ENCODE assay signal across 14 cellular contexts in the genomic region with DNA sequence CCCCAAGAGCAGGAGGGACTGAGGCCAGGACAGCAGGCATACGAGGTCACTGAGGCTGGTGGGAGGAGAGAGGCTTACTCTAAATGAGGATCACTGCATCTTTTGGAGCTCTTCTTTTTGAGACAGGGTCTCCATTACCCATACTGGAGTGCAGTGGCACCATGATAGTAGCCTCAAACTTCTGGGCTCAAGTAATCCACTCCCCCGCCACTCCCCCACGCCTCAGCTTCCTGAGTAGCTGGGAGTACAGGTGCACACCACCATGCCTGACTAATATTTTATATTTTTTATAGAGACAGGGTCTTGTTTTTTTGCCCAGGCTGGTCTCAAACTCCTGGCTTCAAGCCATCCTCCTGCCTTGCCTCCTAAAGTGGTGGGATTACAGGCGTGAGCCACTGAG. TPM values are rescaled to one million over a fixed set of nuclear protein-coding genes. Genes with fewer than 3 reads are reported as not detected.
DNase-seq lines count a peak whose midpoint lies in the region; ATAC-seq, FAIRE-seq and TF ChIP-seq lines count a peak whose summit lies in the region.
"Had no signal": no experiment of that assay in that cellular context is flagged by ENCODE, and none has a peak within 500 bp of the region (broad histone marks: within the 10 kb centered on the region; RNA-seq: fewer than 3 reads in every experiment).

No MANE protein-coding gene starts in this region.

- peaks cover 1% of the 10 kb centered on the region for H3K27me3 Mint-ChIP-seq in IgD-negative memory B cell
- H3K27me3 Mint-ChIP-seq in natural killer cell treated with Interleukin-12 subunit alpha and Interleukin-12 subunit beta and Interleukin-15 and Interleukin-18, amount 100 ng/mL, for 72 hours = no peaks in the 10 kb centered on the region

- intact Hi-C loops in adrenal gland (cut with DNase I) = no loop called here

- 68 to 90% (median 89%) methylated on average over 4 of the region's 4 CpGs for WGBS in adrenal gland, 4 donors

- H3K36me3 ChIP-seq in adrenal gland (replicated peaks in 1 of 2) = peaks cover 0 to 2% of the 10 kb centered on the region in 2 donors

- H3K4me1 ChIP-seq in adrenal gland (replicated peaks in 1 of 2) = peaks cover 23 to 33% of the 10 kb centered on the region in 2 donors
- H3K4me1 ChIP-seq: HAP-1 had no signal

- H3K27ac Mint-ChIP-seq in IgD-negative memory B cell = peak overlapping the region; percentile 80 to 98 (median 86)
- peak overlapping the region; percentile 70 to 87 for H3K27ac Mint-ChIP-seq in natural killer cell treated with Interleukin-12 subunit alpha and Interleukin-12 subunit beta and Interleukin-15 and Interleukin-18, amount 100 ng/mL, for 72 hours

- H3K36me3 Mint-ChIP-seq in IgD-negative memory B cell = peaks cover 5% of the 10 kb centered on the region
- peaks cover 11% of the 10 kb centered on the region for H3K36me3 Mint-ChIP-seq in natural killer cell treated with Interleukin-12 subunit alpha and Interleukin-12 subunit beta and Interleukin-15 and Interleukin-18, amount 100 ng/mL, for 72 hours

- no peaks in the 10 kb centered on the region for H3K9me3 Mint-ChIP-seq in IgD-negative memory B cell
- no peaks in the 10 kb centered on the region for H3K9me3 Mint-ChIP-seq in natural killer cell treated with Interleukin-12 subunit alpha and Interleukin-12 subunit beta and Interleukin-15 and Interleukin-18, amount 100 ng/mL, for 72 hours

- DNase-seq in adrenal gland (no peak), medulla oblongata (ENCODE audit: extremely low spot score) (no peak), putamen (ENCODE audit: low spot score) (no peak), RCC 7860 (ENCODE audit: low spot score) (no peak), NCI-H1930 (lab: John Stamatoyannopoulos, UW) (no peak)
- DNase-seq in natural killer cell treated with Interleukin-12 subunit alpha and Interleukin-12 subunit beta and Interleukin-15 and Interleukin-18, amount 100 ng/mL, for 72 hours (ENCODE audit: low spot score) = no peak
- DNase-seq: activated CD4-positive, alpha-beta T cell treated with anti-CD3 and anti-CD28 coated beads for 1 hour; NCI-H446; SHP77 treated with DMSO at 0.1 percent for 48 hours; stimulated activated CD4-positive, alpha-beta T cell treated with anti-CD3 and anti-CD28 coated beads, Interleukin-4, amount 100 ng/mL, for 4 hours; testis had no signal

- no peaks in the 10 kb centered on the region for H3K9me3 ChIP-seq in adrenal gland (replicated peaks in 1 of 3)
- H3K9me3 ChIP-seq: HAP-1, testis had no signal

- no peak for TF ChIP-seq POLR2A in adrenal gland (IDR thresholded peaks at IDR 0.05)

- peak overlapping the region in 1 of 4 donors; percentile 41 for H3K4me3 Mint-ChIP-seq in IgD-negative memory B cell
- peak overlapping the region; percentile 65 for H3K4me3 Mint-ChIP-seq in natural killer cell treated with Interleukin-12 subunit alpha and Interleukin-12 subunit beta and Interleukin-15 and Interleukin-18, amount 100 ng/mL, for 72 hours

- peaks cover 41 to 63% (median 58%) of the 10 kb centered on the region in 3 donors for H3K4me1 Mint-ChIP-seq in IgD-negative memory B cell
- H3K4me1 Mint-ChIP-seq in natural killer cell treated with Interleukin-12 subunit alpha and Interleukin-12 subunit beta and Interleukin-15 and Interleukin-18, amount 100 ng/mL, for 72 hours (ENCODE audit: low read depth in 2 of 2) = peaks cover 58 to 69% of the 10 kb centered on the region in 2 donors

- TF ChIP-seq CTCF in C4-2B (conservative IDR thresholded peaks at IDR 0.05) = no peak
- no peak for TF ChIP-seq CTCF in adrenal gland (IDR thresholded peaks at IDR 0.05)

- H3K27me3 ChIP-seq in adrenal gland = no peaks in the 10 kb centered on the region
- H3K27me3 ChIP-seq: testis had no signal

- H3K27ac ChIP-seq in C4-2B (peak overlapping the region; percentile 87), adrenal gland (peak overlapping the region in 3 of 5 donors; percentile 24 to 56 (median 38))

- ATAC-seq in natural killer cell treated with Interleukin-12 subunit alpha and Interleukin-12 subunit beta and Interleukin-15 and Interleukin-18, amount 100 ng/mL, for 72 hours = no peak

- FAIRE-seq in RCC 7860 (lab: Jason Lieb, UNC) = no peak

- no peak overlapping the region for H3K4me3 ChIP-seq in adrenal gland
- H3K4me3 ChIP-seq: HAP-1, testis had no signal

RNA-seq across cellular contexts. Expression of a gene that starts 25.8 kb away (rescaled TPM):
- polyA plus RNA-seq in IgD-negative memory B cell = 26.6 TPM
- 100 to 1,000 TPM; 128 to 284 (median 151) TPM for total RNA-seq in adrenal gland
- 100 to 1,000 TPM in 1 of 3 donors, 10 to 100 TPM in 2; 46.0 to 148 (median 59.8) TPM for polyA plus RNA-seq in adrenal gland
- total RNA-seq in natural killer cell treated with Interleukin-12 subunit alpha and Interleukin-12 subunit beta and Interleukin-15 and Interleukin-18, amount 100 ng/mL, for 72 hours = 100 to 1,000 TPM in 1 of 2 donors, 10 to 100 TPM in 1; 84.8 to 116 TPM

RNA-seq across cellular contexts. Expression of a gene that starts 50.2 kb away (rescaled TPM):
- polyA plus RNA-seq in IgD-negative memory B cell = 59.9 TPM
- 100 to 1,000 TPM in 6 of 8 donors, 10 to 100 TPM in 2; 87.5 to 189 (median 127) TPM for total RNA-seq in adrenal gland
- polyA plus RNA-seq in adrenal gland = 10 to 100 TPM; 45.2 to 64.9 (median 46.7) TPM
- 100 to 1,000 TPM in 1 of 2 donors, 10 to 100 TPM in 1; 97.9 to 104 TPM for total RNA-seq in natural killer cell treated with Interleukin-12 subunit alpha and Interleukin-12 subunit beta and Interleukin-15 and Interleukin-18, amount 100 ng/mL, for 72 hours

RNA-seq across cellular contexts. Expression of a gene that starts 58.5 kb away (rescaled TPM):
- polyA plus RNA-seq in IgD-negative memory B cell = 52.0 TPM
- 10 to 100 TPM; 35.9 to 90.0 (median 54.7) TPM for total RNA-seq in adrenal gland
- 100 to 1,000 TPM in 2 of 3 donors, 10 to 100 TPM in 1; 71.4 to 543 (median 232) TPM for polyA plus RNA-seq in adrenal gland
- total RNA-seq in natural killer cell treated with Interleukin-12 subunit alpha and Interleukin-12 subunit beta and Interleukin-15 and Interleukin-18, amount 100 ng/mL, for 72 hours = 100 to 1,000 TPM in 1 of 2 donors, 10 to 100 TPM in 1; 99.7 to 208 TPM
